ENCODE assay signal across 8 cellular contexts in the genomic region with DNA sequence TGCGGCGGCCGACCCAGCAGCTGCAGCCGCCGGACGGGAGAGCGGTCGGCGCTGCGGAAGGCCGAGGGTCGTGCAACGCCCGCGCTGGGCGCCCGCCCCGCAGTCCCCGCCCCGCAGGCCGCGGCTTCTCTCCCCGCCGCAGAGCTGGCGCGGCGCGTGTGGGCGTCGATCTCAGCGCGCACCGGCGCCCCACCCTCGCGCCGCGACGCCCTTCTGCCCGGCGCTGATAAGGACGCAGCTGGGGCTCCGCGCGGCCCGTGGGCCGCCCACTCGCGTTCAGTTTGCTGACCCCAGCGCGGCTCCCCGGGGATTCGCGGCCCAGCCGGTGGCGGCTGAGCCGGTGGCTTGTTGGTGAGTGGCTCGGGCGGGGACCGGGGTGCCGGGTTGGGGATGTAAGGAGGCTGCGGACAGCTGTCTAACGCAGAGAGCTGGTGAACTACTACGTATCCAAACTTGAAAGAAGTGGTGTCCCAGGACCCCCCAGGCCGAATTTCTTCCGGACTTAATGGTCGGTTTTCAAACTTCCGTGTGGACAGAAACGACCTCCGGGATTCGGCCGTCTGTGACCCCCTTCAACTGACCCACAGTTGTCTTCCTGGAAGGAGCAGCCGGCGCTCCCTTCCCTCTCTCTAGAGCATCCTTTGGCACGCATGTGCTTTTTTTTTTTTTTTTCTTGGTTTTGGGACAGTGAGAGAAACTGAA. TPM values are rescaled to one million over a fixed set of nuclear protein-coding genes. Genes with fewer than 3 reads are reported as not detected.
DNase-seq lines count a peak whose midpoint lies in the region; ATAC-seq and TF ChIP-seq lines count a peak whose summit lies in the region.

No MANE protein-coding gene starts in this region.

- TF ChIP-seq CTCF in neutrophil (IDR thresholded peaks at IDR 0.05): no peak

- H3K27ac ChIP-seq in neutrophil: no peak overlapping the region

- ATAC-seq in HG02840 (IDR thresholded peaks at IDR 0.05; ENCODE audit: low FRiP score, unreplicated experiment): no peak

- peaks cover 100% of the 10 kb centered on the region for H3K27me3 ChIP-seq in neutrophil

- H3K4me1 Mint-ChIP-seq in IgD-negative memory B cell: peaks cover 10 to 20% (median 19%) of the 10 kb centered on the region in 3 donors
- peaks cover 17% of the 10 kb centered on the region for H3K4me1 Mint-ChIP-seq in activated T-helper 2 cell treated with anti-CD3 and anti-CD28 coated beads, Interferon-gamma antibody, Interleukin-2, Interleukin-4, amounts not matched to agents 10 μg/mL and 5 μg/mL and 100 μg/mL, durations not matched to agents 14 hours and 24 hours and 36 hours (ENCODE audit: low read depth)

- no peak overlapping the region for H3K27ac Mint-ChIP-seq in IgD-negative memory B cell
- H3K27ac Mint-ChIP-seq in activated T-helper 2 cell treated with anti-CD3 and anti-CD28 coated beads, Interferon-gamma antibody, Interleukin-2, Interleukin-4, amounts not matched to agents 10 μg/mL and 5 μg/mL and 100 μg/mL, durations not matched to agents 14 hours and 24 hours and 36 hours: no peak overlapping the region

- DNase-seq in activated CD8-positive, alpha-beta memory T cell treated with anti-CD3 and anti-CD28 coated beads for 24 hours: peak; percentile 67
- DNase-seq in activated CD8-positive, alpha-beta memory T cell treated with anti-CD3 and anti-CD28 coated beads, Interleukin-2, amount 50 U/mL, for 4 hours: no peak
- no peak for DNase-seq in activated T-helper 2 cell treated with anti-CD3 and anti-CD28 coated beads, Interferon-gamma antibody, Interleukin-2, Interleukin-4, amounts not matched to agents 10 μg/mL and 5 μg/mL and 100 μg/mL, durations not matched to agents 14 hours and 24 hours and 36 hours (ENCODE audit: low spot score)
- peak; percentile 46 for DNase-seq in glomerular visceral epithelial cell (ENCODE audit: extremely low spot score)
- no peak for DNase-seq in NCI-H187 (lab: John Stamatoyannopoulos, UW)

- H3K27me3 Mint-ChIP-seq in IgD-negative memory B cell: peaks cover 34% of the 10 kb centered on the region
- peaks cover 65% of the 10 kb centered on the region for H3K27me3 Mint-ChIP-seq in activated T-helper 2 cell treated with anti-CD3 and anti-CD28 coated beads, Interferon-gamma antibody, Interleukin-2, Interleukin-4, amounts not matched to agents 10 μg/mL and 5 μg/mL and 100 μg/mL, durations not matched to agents 14 hours and 24 hours and 36 hours (ENCODE audit: low read depth)

- H3K36me3 Mint-ChIP-seq in IgD-negative memory B cell: no peaks in the 10 kb centered on the region
- H3K36me3 Mint-ChIP-seq in activated T-helper 2 cell treated with anti-CD3 and anti-CD28 coated beads, Interferon-gamma antibody, Interleukin-2, Interleukin-4, amounts not matched to agents 10 μg/mL and 5 μg/mL and 100 μg/mL, durations not matched to agents 14 hours and 24 hours and 36 hours (ENCODE audit: low read depth): no peaks in the 10 kb centered on the region

- H3K9me3 ChIP-seq in neutrophil: no peaks in the 10 kb centered on the region

- peaks cover 0 to under 1% (median 0%) of the 10 kb centered on the region in 3 donors for H3K9me3 Mint-ChIP-seq in IgD-negative memory B cell
- H3K9me3 Mint-ChIP-seq in activated T-helper 2 cell treated with anti-CD3 and anti-CD28 coated beads, Interferon-gamma antibody, Interleukin-2, Interleukin-4, amounts not matched to agents 10 μg/mL and 5 μg/mL and 100 μg/mL, durations not matched to agents 14 hours and 24 hours and 36 hours: no peaks in the 10 kb centered on the region

- H3K4me3 ChIP-seq in neutrophil (ENCODE audit: low read depth in 1 of 2, low read length in 1 of 2): peak overlapping the region; percentile 52 to 73

- peak overlapping the region; percentile 84 to 90 (median 88) for H3K4me3 Mint-ChIP-seq in IgD-negative memory B cell
- peak overlapping the region; percentile 71 for H3K4me3 Mint-ChIP-seq in activated T-helper 2 cell treated with anti-CD3 and anti-CD28 coated beads, Interferon-gamma antibody, Interleukin-2, Interleukin-4, amounts not matched to agents 10 μg/mL and 5 μg/mL and 100 μg/mL, durations not matched to agents 14 hours and 24 hours and 36 hours (ENCODE audit: low read depth)

- H3K36me3 ChIP-seq in neutrophil: no peaks in the 10 kb centered on the region

- intact Hi-C loops in activated T-helper 2 cell treated with anti-CD3 and anti-CD28 coated beads, Interferon-gamma antibody, Interleukin-2, Interleukin-4, amounts not matched to agents 10 μg/mL and 5 μg/mL and 100 μg/mL, durations not matched to agents 14 hours and 24 hours and 36 hours (cut with micrococcal nuclease): no loop called here

- peaks cover 21 to 30% of the 10 kb centered on the region in 2 experiments for H3K4me1 ChIP-seq in neutrophil (ENCODE audit: control insufficient read depth in 1 of 2, insufficient read depth in 1 of 2, low read depth in 1 of 2, low read length in 1 of 2)

RNA-seq across cellular contexts. Expression of a gene that starts 1.6 kb away (rescaled TPM):
- polyA plus RNA-seq in IgD-negative memory B cell: 0.06 TPM
- 0.07 TPM in 2 replicates for total RNA-seq in activated T-helper 2 cell treated with anti-CD3 and anti-CD28 coated beads, Interferon-gamma antibody, Interleukin-2, Interleukin-4, amounts not matched to agents 10 μg/mL and 5 μg/mL and 100 μg/mL, durations not matched to agents 14 hours and 24 hours and 36 hours

Comparison
In these comparisons a context has a peak if more than half of its experiments do, and no peak if none do; other contexts are left out.
1. DNase-seq: peak in activated CD8-positive, alpha-beta memory T cell treated with anti-CD3 and anti-CD28 coated beads for 24 hours (single experiment) and glomerular visceral epithelial cell (single experiment); none in activated CD8-positive, alpha-beta memory T cell treated with anti-CD3 and anti-CD28 coated beads, Interleukin-2, amount 50 U/mL, for 4 hours (single experiment), activated T-helper 2 cell treated with anti-CD3 and anti-CD28 coated beads, Interferon-gamma antibody, Interleukin-2, Interleukin-4, amounts not matched to agents 10 μg/mL and 5 μg/mL and 100 μg/mL, durations not matched to agents 14 hours and 24 hours and 36 hours (single experiment) and NCI-H187 (0 of 2).